14 cellular contexts compared by ENCODE assay signal in the genomic region with DNA sequence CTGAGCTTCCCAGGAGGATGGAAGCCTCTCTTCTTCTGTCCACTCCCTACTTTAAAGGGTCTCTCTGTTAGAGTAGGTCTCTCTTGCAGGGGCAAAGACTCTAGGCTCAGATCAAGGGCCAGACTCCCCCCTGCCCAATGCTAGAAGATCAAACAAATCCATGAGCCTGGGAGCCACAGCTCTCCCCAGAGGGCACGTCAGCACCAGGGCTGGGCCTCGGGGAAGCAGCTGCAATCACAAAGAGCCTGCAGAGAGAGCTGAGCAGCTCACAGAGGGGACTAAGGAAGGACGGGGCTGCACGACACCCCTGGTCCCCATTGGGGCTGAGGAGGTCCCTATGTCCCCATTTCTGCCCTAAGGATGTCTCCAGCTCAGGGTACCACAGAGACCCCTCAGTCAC. TPM values are rescaled to one million over a fixed set of nuclear protein-coding genes. Genes with fewer than 3 reads are reported as not detected.
"Had no signal": no experiment of that assay in that cellular context is flagged by ENCODE, and none has a peak within 500 bp of the region (broad histone marks: within the 10 kb centered on the region; RNA-seq: fewer than 3 reads in every experiment).

No MANE protein-coding gene starts in this region.

- H3K27ac Mint-ChIP-seq: activated B cell treated with CpG ODN at 0.5 μM for 24 hours; activated CD4-positive, alpha-beta T cell treated with anti-CD3 and anti-CD28 coated beads, Interleukin-2, amount 10 ng/mL, durations not matched to agents 24 days and 14 days; activated naive CD4-positive, alpha-beta T cell treated with anti-CD3 and anti-CD28 coated beads, Interleukin-2, amount 10 ng/mL, durations not matched to agents 7 days and 5 days; memory B cell; natural killer cell treated with Interleukin-12 subunit alpha and Interleukin-12 subunit beta and Interleukin-15 and Interleukin-18, amount 100 ng/mL, for 72 hours; T-helper 17 cell had no signal

- H3K9me3 Mint-ChIP-seq: activated B cell treated with CpG ODN at 0.5 μM for 24 hours; activated CD4-positive, alpha-beta T cell treated with anti-CD3 and anti-CD28 coated beads, Interleukin-2, amount 10 ng/mL, durations not matched to agents 24 days and 14 days; activated naive CD4-positive, alpha-beta T cell treated with anti-CD3 and anti-CD28 coated beads, Interleukin-2, amount 10 ng/mL, durations not matched to agents 7 days and 5 days; memory B cell; natural killer cell treated with Interleukin-12 subunit alpha and Interleukin-12 subunit beta and Interleukin-15 and Interleukin-18, amount 100 ng/mL, for 72 hours had no signal

- ATAC-seq: esophagus mucosa; left lung; natural killer cell treated with Interleukin-12 subunit alpha and Interleukin-12 subunit beta and Interleukin-15 and Interleukin-18, amount 100 ng/mL, for 72 hours; T-helper 17 cell had no signal

- H3K4me3 Mint-ChIP-seq: activated B cell treated with CpG ODN at 0.5 μM for 24 hours; activated CD4-positive, alpha-beta T cell treated with anti-CD3 and anti-CD28 coated beads, Interleukin-2, amount 10 ng/mL, durations not matched to agents 24 days and 14 days; activated naive CD4-positive, alpha-beta T cell treated with anti-CD3 and anti-CD28 coated beads, Interleukin-2, amount 10 ng/mL, durations not matched to agents 7 days and 5 days; memory B cell; natural killer cell treated with Interleukin-12 subunit alpha and Interleukin-12 subunit beta and Interleukin-15 and Interleukin-18, amount 100 ng/mL, for 72 hours; T-helper 17 cell had no signal

- DNase-seq: activated B cell treated with CpG ODN at 0.5 μM for 24 hours; activated CD4-positive, alpha-beta T cell treated with anti-CD3 and anti-CD28 coated beads, Interleukin-2, amount 10 ng/mL, durations not matched to agents 24 days and 14 days; activated naive CD4-positive, alpha-beta T cell treated with anti-CD3 and anti-CD28 coated beads, Interleukin-2, amount 10 ng/mL, durations not matched to agents 7 days and 5 days; adrenal gland; brain microvascular endothelial cell; cerebellar nuclear complex; left lung; ovary; T-helper 17 cell; trophoblast cell had no signal

- H3K36me3 Mint-ChIP-seq: activated naive CD4-positive, alpha-beta T cell treated with anti-CD3 and anti-CD28 coated beads, Interleukin-2, amount 10 ng/mL, durations not matched to agents 7 days and 5 days; memory B cell; natural killer cell treated with Interleukin-12 subunit alpha and Interleukin-12 subunit beta and Interleukin-15 and Interleukin-18, amount 100 ng/mL, for 72 hours had no signal

- H3K4me1 Mint-ChIP-seq: activated B cell treated with CpG ODN at 0.5 μM for 24 hours; activated CD4-positive, alpha-beta T cell treated with anti-CD3 and anti-CD28 coated beads, Interleukin-2, amount 10 ng/mL, durations not matched to agents 24 days and 14 days; activated naive CD4-positive, alpha-beta T cell treated with anti-CD3 and anti-CD28 coated beads, Interleukin-2, amount 10 ng/mL, durations not matched to agents 7 days and 5 days; memory B cell had no signal

RNA-seq across cellular contexts. Expression of a gene that starts 3.9 kb away (rescaled TPM):
- total RNA-seq: activated B cell treated with CpG ODN at 0.5 μM for 24 hours; activated CD4-positive, alpha-beta T cell treated with anti-CD3 and anti-CD28 coated beads, Interleukin-2, amount 10 ng/mL, durations not matched to agents 24 days and 14 days; dermis microvascular lymphatic vessel endothelial cell; left lung; natural killer cell treated with Interleukin-12 subunit alpha and Interleukin-12 subunit beta and Interleukin-15 and Interleukin-18, amount 100 ng/mL, for 72 hours; T-helper 17 cell had no signal
